Comparison of ENCODE assay signal across 1 cellular context in the genomic region with DNA sequence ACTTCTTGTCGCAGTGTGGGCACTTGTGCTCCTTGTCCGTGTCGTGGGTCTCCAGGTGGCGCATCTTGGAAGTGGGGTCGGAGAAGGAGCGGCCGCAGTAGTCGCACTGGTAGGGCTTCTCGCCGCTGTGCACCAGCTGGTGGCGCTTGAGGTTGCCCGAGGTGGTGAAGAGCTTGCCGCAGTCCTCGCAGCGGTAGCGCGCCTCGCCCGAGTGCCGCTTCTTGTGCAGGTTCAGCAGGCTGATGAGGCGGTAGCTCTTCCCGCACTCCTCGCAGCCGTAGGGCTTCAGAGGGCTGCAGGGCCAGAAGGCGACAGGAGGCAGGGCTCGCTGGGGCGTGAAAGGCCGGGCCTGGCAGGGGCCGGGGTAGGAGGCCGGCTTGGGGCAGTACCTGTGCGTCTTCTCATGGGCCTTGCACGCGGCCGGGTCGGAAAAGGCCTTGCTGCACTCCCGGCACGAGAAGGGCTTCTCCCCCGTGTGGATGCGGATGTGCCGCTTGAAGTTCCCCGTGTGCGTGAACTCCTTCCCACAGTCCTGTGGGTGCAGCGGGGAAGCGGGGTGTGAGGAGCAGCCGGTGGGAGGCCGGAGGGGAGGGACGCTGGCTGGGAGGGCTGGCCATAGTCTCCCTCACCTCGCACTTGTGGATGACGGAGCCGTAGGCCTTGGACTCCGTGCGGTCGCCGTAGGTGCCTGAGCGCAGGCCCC.
TF ChIP-seq lines count a peak whose summit lies in the region.

No MANE protein-coding gene starts in this region.

TF ChIP-seq in K562, 482 proteins besides CTCF, POLR2A, EP300 and RAD21 (continued from another document):
- no peak for TF ChIP-seq MTA2 (IDR thresholded peaks at IDR 0.05; ENCODE audit: low read depth)
- no peak for TF ChIP-seq ETV5 (CRISPR knock-in tag; IDR thresholded peaks at IDR 0.05; ENCODE audit: low read depth)
- no peak for TF ChIP-seq MCM3 (IDR thresholded peaks at IDR 0.05)
- TF ChIP-seq HDAC8 (tag; IDR thresholded peaks at IDR 0.05): no peak
- TF ChIP-seq POLR2G (IDR thresholded peaks at IDR 0.05; ENCODE audit: low read depth, low read length): peak; percentile 52
- TF ChIP-seq, protein P1, sequence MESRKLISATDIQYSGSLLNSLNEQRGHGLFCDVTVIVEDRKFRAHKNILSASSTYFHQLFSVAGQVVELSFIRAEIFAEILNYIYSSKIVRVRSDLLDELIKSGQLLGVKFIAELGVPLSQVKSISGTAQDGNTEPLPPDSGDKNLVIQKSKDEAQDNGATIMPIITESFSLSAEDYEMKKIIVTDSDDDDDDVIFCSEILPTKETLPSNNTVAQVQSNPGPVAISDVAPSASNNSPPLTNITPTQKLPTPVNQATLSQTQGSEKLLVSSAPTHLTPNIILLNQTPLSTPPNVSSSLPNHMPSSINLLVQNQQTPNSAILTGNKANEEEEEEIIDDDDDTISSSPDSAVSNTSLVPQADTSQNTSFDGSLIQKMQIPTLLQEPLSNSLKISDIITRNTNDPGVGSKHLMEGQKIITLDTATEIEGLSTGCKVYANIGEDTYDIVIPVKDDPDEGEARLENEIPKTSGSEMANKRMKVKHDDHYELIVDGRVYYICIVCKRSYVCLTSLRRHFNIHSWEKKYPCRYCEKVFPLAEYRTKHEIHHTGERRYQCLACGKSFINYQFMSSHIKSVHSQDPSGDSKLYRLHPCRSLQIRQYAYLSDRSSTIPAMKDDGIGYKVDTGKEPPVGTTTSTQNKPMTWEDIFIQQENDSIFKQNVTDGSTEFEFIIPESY (CRISPR knock-in tag; IDR thresholded peaks at IDR 0.05): peak; percentile 93
- no peak for TF ChIP-seq BDP1 (IDR thresholded peaks at IDR 0.05; ENCODE audit: insufficient read depth, insufficient read length)
- TF ChIP-seq TCF7L2 (IDR thresholded peaks at IDR 0.05; ENCODE audit: low read depth, low read length): no peak
- TF ChIP-seq DMBX1 (CRISPR knock-in tag; IDR thresholded peaks at IDR 0.05; ENCODE audit: borderline replicate concordance): no peak
- peak; percentile 51 for TF ChIP-seq HMGN3 (IDR thresholded peaks at IDR 0.05; ENCODE audit: borderline replicate concordance, extremely low read depth, insufficient read length, low read depth, low read length)
- TF ChIP-seq, protein P2, sequence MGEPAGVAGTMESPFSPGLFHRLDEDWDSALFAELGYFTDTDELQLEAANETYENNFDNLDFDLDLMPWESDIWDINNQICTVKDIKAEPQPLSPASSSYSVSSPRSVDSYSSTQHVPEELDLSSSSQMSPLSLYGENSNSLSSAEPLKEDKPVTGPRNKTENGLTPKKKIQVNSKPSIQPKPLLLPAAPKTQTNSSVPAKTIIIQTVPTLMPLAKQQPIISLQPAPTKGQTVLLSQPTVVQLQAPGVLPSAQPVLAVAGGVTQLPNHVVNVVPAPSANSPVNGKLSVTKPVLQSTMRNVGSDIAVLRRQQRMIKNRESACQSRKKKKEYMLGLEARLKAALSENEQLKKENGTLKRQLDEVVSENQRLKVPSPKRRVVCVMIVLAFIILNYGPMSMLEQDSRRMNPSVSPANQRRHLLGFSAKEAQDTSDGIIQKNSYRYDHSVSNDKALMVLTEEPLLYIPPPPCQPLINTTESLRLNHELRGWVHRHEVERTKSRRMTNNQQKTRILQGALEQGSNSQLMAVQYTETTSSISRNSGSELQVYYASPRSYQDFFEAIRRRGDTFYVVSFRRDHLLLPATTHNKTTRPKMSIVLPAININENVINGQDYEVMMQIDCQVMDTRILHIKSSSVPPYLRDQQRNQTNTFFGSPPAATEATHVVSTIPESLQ (CRISPR knock-in tag; IDR thresholded peaks at IDR 0.05): no peak
- no peak for TF ChIP-seq ZNF165 (CRISPR knock-in tag; IDR thresholded peaks at IDR 0.05; ENCODE audit: borderline replicate concordance)
- TF ChIP-seq SP2 (IDR thresholded peaks at IDR 0.05; ENCODE audit: extremely low read depth, low read depth, low read length, poor library complexity, severe bottlenecking): no peak
- TF ChIP-seq ZC3H8 (IDR thresholded peaks at IDR 0.05): no peak
- TF ChIP-seq ADNP (tag; IDR thresholded peaks at IDR 0.05): no peak
- no peak for TF ChIP-seq SNAPC5 (CRISPR knock-in tag; IDR thresholded peaks at IDR 0.05)
- no peak for TF ChIP-seq HNRNPH1 (optimal IDR thresholded peaks at IDR 0.05; ENCODE audit: low read depth, low read length)
- TF ChIP-seq ZNF316 (IDR thresholded peaks at IDR 0.05): no peak
- no peak for TF ChIP-seq PCBP2 (IDR thresholded peaks at IDR 0.05; ENCODE audit: low read depth, low read length, poor library complexity, severe bottlenecking)
- TF ChIP-seq BRF1 (IDR thresholded peaks at IDR 0.05; ENCODE audit: borderline replicate concordance, extremely low read depth, insufficient read length): no peak
- TF ChIP-seq ZNF133 (CRISPR knock-in tag; IDR thresholded peaks at IDR 0.05): no peak
- TF ChIP-seq NUFIP1 (IDR thresholded peaks at IDR 0.05; ENCODE audit: partially characterized antibody): no peak
TF ChIP-seq in K562: peak in this region for 3.
